18 cellular contexts compared by ENCODE assay signal in genomic region chr16:11425140-11425539, GRCh38.
A peak's percentile ranks its signal among the peaks of the same experiment; 100 is the strongest.
DNase-seq lines count a peak whose midpoint lies in the region; TF ChIP-seq lines count a peak whose summit lies in the region.
"Had no signal": no experiment of that assay in that cellular context is flagged by ENCODE, and none has a peak within 500 bp of the region (broad histone marks: within the 10 kb centered on the region; RNA-seq: fewer than 3 reads in every experiment).

No MANE protein-coding gene starts in this region.

- H3K36me3 Mint-ChIP-seq in activated naive CD4-positive, alpha-beta T cell treated with anti-CD3 and anti-CD28 coated beads for 36 hours (ENCODE audit: low read depth), result no peaks in the 10 kb centered on the region
- H3K36me3 Mint-ChIP-seq in activated naive CD4-positive, alpha-beta T cell treated with anti-CD3 and anti-CD28 coated beads, Interleukin-2, amount 10 ng/mL, durations not matched to agents 7 days and 5 days, result no peaks in the 10 kb centered on the region
- H3K36me3 Mint-ChIP-seq in dendritic cell treated with granulocyte-macrophage colony-stimulating factor and Interleukin-4, amounts not matched to agents 40 ng/mL and 50 ng/mL, for 4 days (ENCODE audit: low read depth), result no peaks in the 10 kb centered on the region

- no peaks in the 10 kb centered on the region for H3K4me1 Mint-ChIP-seq in activated naive CD4-positive, alpha-beta T cell treated with anti-CD3 and anti-CD28 coated beads for 36 hours (ENCODE audit: low read depth)
- H3K4me1 Mint-ChIP-seq in activated naive CD4-positive, alpha-beta T cell treated with anti-CD3 and anti-CD28 coated beads, Interleukin-2, amount 10 ng/mL, durations not matched to agents 7 days and 5 days, result no peaks in the 10 kb centered on the region
- H3K4me1 Mint-ChIP-seq in dendritic cell treated with granulocyte-macrophage colony-stimulating factor and Interleukin-4, amounts not matched to agents 40 ng/mL and 50 ng/mL, for 4 days (ENCODE audit: low read depth), result peaks cover 45% of the 10 kb centered on the region

- no peak overlapping the region for H3K4me3 Mint-ChIP-seq in activated naive CD4-positive, alpha-beta T cell treated with anti-CD3 and anti-CD28 coated beads for 36 hours
- H3K4me3 Mint-ChIP-seq in activated naive CD4-positive, alpha-beta T cell treated with anti-CD3 and anti-CD28 coated beads, Interleukin-2, amount 10 ng/mL, durations not matched to agents 7 days and 5 days, result no peak overlapping the region
- no peak overlapping the region for H3K4me3 Mint-ChIP-seq in dendritic cell treated with granulocyte-macrophage colony-stimulating factor and Interleukin-4, amounts not matched to agents 40 ng/mL and 50 ng/mL, for 4 days
- H3K4me3 Mint-ChIP-seq: B cell; CD4-positive, alpha-beta T cell had no signal

- H3K4me3 ChIP-seq in H7 (ENCODE audit: insufficient read depth, low read depth, low read length) (no peak overlapping the region), osteoblast (ENCODE audit: insufficient read depth, low read length) (no peak overlapping the region)
- H3K4me3 ChIP-seq: HAP-1 had no signal

- no peaks in the 10 kb centered on the region for H3K9me3 ChIP-seq in osteoblast (ENCODE audit: low read depth, low read length)
- H3K9me3 ChIP-seq: Caco-2, HAP-1 had no signal

- no peaks in the 10 kb centered on the region for H3K9me3 Mint-ChIP-seq in activated naive CD4-positive, alpha-beta T cell treated with anti-CD3 and anti-CD28 coated beads for 36 hours
- H3K9me3 Mint-ChIP-seq in activated naive CD4-positive, alpha-beta T cell treated with anti-CD3 and anti-CD28 coated beads, Interleukin-2, amount 10 ng/mL, durations not matched to agents 7 days and 5 days, result no peaks in the 10 kb centered on the region
- H3K9me3 Mint-ChIP-seq in dendritic cell treated with granulocyte-macrophage colony-stimulating factor and Interleukin-4, amounts not matched to agents 40 ng/mL and 50 ng/mL, for 4 days, result no peaks in the 10 kb centered on the region
- H3K9me3 Mint-ChIP-seq: CD4-positive, alpha-beta T cell had no signal

- CTCF ChIA-PET in activated naive CD4-positive, alpha-beta T cell treated with anti-CD3 and anti-CD28 coated beads for 36 hours (lab: Charles Lee), result interaction anchor here (0.6 to 2.4 kb wide), 6 partner anchors 17 to 402 kb away, joined by 3 to 14 read pairs (median 6); no protein-coding TSS in a partner anchor
- CTCF ChIA-PET in activated naive CD4-positive, alpha-beta T cell treated with anti-CD3 and anti-CD28 coated beads, Interleukin-2, amount 10 ng/mL, durations not matched to agents 7 days and 5 days (lab: Charles Lee), result interaction anchor here (1.2 kb wide), 1 partner anchor 17 kb away, joined by 3 read pairs; no protein-coding TSS in a partner anchor

- TF ChIP-seq CTCF in osteoblast (IDR thresholded peaks at IDR 0.05; ENCODE audit: extremely low read depth, low read depth, low read length), result no peak

- H3K79me2 ChIP-seq in osteoblast (ENCODE audit: insufficient read depth, low read length), result no peaks in the 10 kb centered on the region

- intact Hi-C loops in activated naive CD4-positive, alpha-beta T cell treated with anti-CD3 and anti-CD28 coated beads for 36 hours (cut with micrococcal nuclease), result no loop called here
- intact Hi-C loops in dendritic cell treated with granulocyte-macrophage colony-stimulating factor and Interleukin-4, amounts not matched to agents 40 ng/mL and 50 ng/mL, for 4 days (cut with micrococcal nuclease), result no loop called here

- no peaks in the 10 kb centered on the region for H4K20me1 ChIP-seq in osteoblast (ENCODE audit: insufficient read depth, low read length)

- DNase-seq in activated naive CD4-positive, alpha-beta T cell treated with anti-CD3 and anti-CD28 coated beads for 36 hours, result no peak
- no peak for DNase-seq in activated naive CD4-positive, alpha-beta T cell treated with anti-CD3 and anti-CD28 coated beads, Interleukin-2, amount 10 ng/mL, durations not matched to agents 7 days and 5 days
- DNase-seq in H7, result peak; percentile 60
- peak; percentile 41 for DNase-seq in osteoblast (ENCODE audit: insufficient read length, low spot score, missing footprints)
- DNase-seq in stimulated activated CD4-positive, alpha-beta T cell treated with anti-CD3 and anti-CD28 coated beads, Interleukin-4, amount 100 ng/mL, for 24 hours, result no peak
- DNase-seq in ureter (ENCODE audit: low spot score), result no peak
- DNase-seq in stimulated activated CD8-positive, alpha-beta memory T cell treated with anti-CD3 and anti-CD28 coated beads, Interleukin-4, amount 100 ng/mL, for 48 hours, result no peak
- DNase-seq: Caco-2; CD4-positive, alpha-beta T cell; DMS153; DMS79; GDM1; GOT3 had no signal

- no peak overlapping the region for H2AFZ ChIP-seq in osteoblast (ENCODE audit: low read length)

- no peaks in the 10 kb centered on the region for H3K27me3 Mint-ChIP-seq in activated naive CD4-positive, alpha-beta T cell treated with anti-CD3 and anti-CD28 coated beads for 36 hours (ENCODE audit: low read depth)
- H3K27me3 Mint-ChIP-seq in activated naive CD4-positive, alpha-beta T cell treated with anti-CD3 and anti-CD28 coated beads, Interleukin-2, amount 10 ng/mL, durations not matched to agents 7 days and 5 days, result no peaks in the 10 kb centered on the region
- H3K27me3 Mint-ChIP-seq in dendritic cell treated with granulocyte-macrophage colony-stimulating factor and Interleukin-4, amounts not matched to agents 40 ng/mL and 50 ng/mL, for 4 days, result peaks cover 12% of the 10 kb centered on the region
- H3K27me3 Mint-ChIP-seq: B cell; CD4-positive, alpha-beta T cell had no signal

- H3K27me3 ChIP-seq in H7 (ENCODE audit: control insufficient read depth, insufficient read depth, low read length), result no peaks in the 10 kb centered on the region
- H3K27me3 ChIP-seq in osteoblast (ENCODE audit: insufficient read depth, low read length), result no peaks in the 10 kb centered on the region

- no peak overlapping the region for H3K4me2 ChIP-seq in osteoblast (ENCODE audit: insufficient read depth, low read length)

- peak overlapping the region; percentile 36 for H3K27ac Mint-ChIP-seq in activated naive CD4-positive, alpha-beta T cell treated with anti-CD3 and anti-CD28 coated beads for 36 hours
- no peak overlapping the region for H3K27ac Mint-ChIP-seq in activated naive CD4-positive, alpha-beta T cell treated with anti-CD3 and anti-CD28 coated beads, Interleukin-2, amount 10 ng/mL, durations not matched to agents 7 days and 5 days
- H3K27ac Mint-ChIP-seq in dendritic cell treated with granulocyte-macrophage colony-stimulating factor and Interleukin-4, amounts not matched to agents 40 ng/mL and 50 ng/mL, for 4 days, result peak overlapping the region; percentile 58
- H3K27ac Mint-ChIP-seq: B cell; CD4-positive, alpha-beta T cell had no signal

- no peaks in the 10 kb centered on the region for H3K4me1 ChIP-seq in osteoblast (ENCODE audit: insufficient read depth, low read length)
- H3K4me1 ChIP-seq: Caco-2 had no signal

- H3K36me3 ChIP-seq in H7 (replicated peaks; ENCODE audit: control insufficient read depth, insufficient read depth, low read length) (no peaks in the 10 kb centered on the region), osteoblast (ENCODE audit: insufficient read depth, low read length) (no peaks in the 10 kb centered on the region)
- H3K36me3 ChIP-seq: HAP-1 had no signal

- no peak overlapping the region for H3K27ac ChIP-seq in osteoblast (ENCODE audit: low read depth, low read length)
- H3K27ac ChIP-seq: 22Rv1, C4-2B had no signal

Comparison
In these comparisons a context has a peak if more than half of its experiments do, and no peak if none do; other contexts are left out.
1. DNase-seq: peak in H7 (single experiment) and osteoblast (single experiment); none in activated naive CD4-positive, alpha-beta T cell treated with anti-CD3 and anti-CD28 coated beads for 36 hours (single experiment), activated naive CD4-positive, alpha-beta T cell treated with anti-CD3 and anti-CD28 coated beads, Interleukin-2, amount 10 ng/mL, durations not matched to agents 7 days and 5 days (single experiment), stimulated activated CD4-positive, alpha-beta T cell treated with anti-CD3 and anti-CD28 coated beads, Interleukin-4, amount 100 ng/mL, for 24 hours (single experiment), ureter (single experiment) and stimulated activated CD8-positive, alpha-beta memory T cell treated with anti-CD3 and anti-CD28 coated beads, Interleukin-4, amount 100 ng/mL, for 48 hours (single experiment).